In the genomic region with DNA sequence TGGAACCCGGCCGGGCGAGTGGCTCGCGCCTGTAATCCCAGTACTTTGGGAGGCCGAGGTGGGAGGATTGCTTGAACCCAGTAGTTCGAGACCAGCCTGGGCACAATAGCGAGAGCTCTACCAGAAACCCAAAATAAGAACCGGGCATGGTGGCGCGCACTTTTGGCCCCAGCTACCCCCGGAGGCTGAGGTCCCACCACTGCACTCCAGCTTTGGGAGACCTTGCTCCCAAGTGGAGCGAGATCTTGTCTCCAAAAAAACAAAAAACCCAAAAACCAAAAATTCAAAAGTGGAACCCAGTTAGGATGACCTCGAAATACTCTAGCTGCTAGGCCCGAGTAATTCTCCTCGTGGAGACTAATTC, we compare ENCODE assay signal across 8 cellular contexts. TPM values are rescaled to one million over a fixed set of nuclear protein-coding genes. Genes with fewer than 3 reads are reported as not detected.
DNase-seq lines count a peak whose midpoint lies in the region; ATAC-seq and TF ChIP-seq lines count a peak whose summit lies in the region.

No MANE protein-coding gene starts in this region.

- H3K4me3 ChIP-seq in DOHH2 (ENCODE audit: low read length) (peak overlapping the region; percentile 95), Peyer's patch (peak overlapping the region; percentile 75 to 93 (median 89)), epithelial cell of proximal tubule (ENCODE audit: low read depth, low read length) (peak overlapping the region; percentile 90), parathyroid adenoma (ENCODE audit: low read depth, low read length) (peak overlapping the region; percentile 99)

- DNase-seq in Peyer's patch: no peak
- DNase-seq in epithelial cell of proximal tubule (ENCODE audit: low read depth): no peak
- DNase-seq in COLO668 (lab: John Stamatoyannopoulos, UW; ENCODE audit: unreplicated experiment): no peak
- DNase-seq in NCI-H2227 treated with DMSO at 0.1 percent for 48 hours (lab: John Stamatoyannopoulos, UW): no peak

- H3K9me2 ChIP-seq in DOHH2 (replicated peaks; ENCODE audit: control insufficient read depth, low read length): no peaks in the 10 kb centered on the region

- no peak for TF ChIP-seq CTCF in DOHH2 (IDR thresholded peaks at IDR 0.05; ENCODE audit: low read depth, low read length, poor library complexity, severe bottlenecking)
- TF ChIP-seq CTCF in Peyer's patch (IDR thresholded peaks at IDR 0.05): no peak
- TF ChIP-seq CTCF in epithelial cell of proximal tubule (conservative IDR thresholded peaks at IDR 0.05; ENCODE audit: low read depth, low read length): no peak
- TF ChIP-seq CTCF in parathyroid adenoma (IDR thresholded peaks at IDR 0.05): no peak

- H3K9me3 ChIP-seq in DOHH2 (ENCODE audit: control insufficient read depth, insufficient read depth, low read length): no peaks in the 10 kb centered on the region
- no peaks in the 10 kb centered on the region for H3K9me3 ChIP-seq in Peyer's patch
- H3K9me3 ChIP-seq in parathyroid adenoma (ENCODE audit: control insufficient read depth, low read length): no peaks in the 10 kb centered on the region

- no peak for TF ChIP-seq POLR2A in Peyer's patch (IDR thresholded peaks at IDR 0.05)

- H3K4me2 ChIP-seq in DOHH2 (ENCODE audit: low read length) (peak overlapping the region; percentile 88), parathyroid adenoma (ENCODE audit: low read length) (peak overlapping the region; percentile 100)

- H3K9ac ChIP-seq in parathyroid adenoma: peak overlapping the region; percentile 78

- peaks cover 42% of the 10 kb centered on the region for H3K79me2 ChIP-seq in DOHH2 (ENCODE audit: control insufficient read depth, low read length)
- peaks cover 36% of the 10 kb centered on the region for H3K79me2 ChIP-seq in parathyroid adenoma

- peak overlapping the region; percentile 91 for H2AFZ ChIP-seq in parathyroid adenoma

- H3K36me3 ChIP-seq in DOHH2 (ENCODE audit: control insufficient read depth, low read length) (peaks cover 29% of the 10 kb centered on the region), Peyer's patch (peaks cover 0 to 6% (median 0%) of the 10 kb centered on the region in 3 donors), parathyroid adenoma (ENCODE audit: control insufficient read depth, insufficient read depth, low read length) (no peaks in the 10 kb centered on the region)

- H3K27me3 ChIP-seq in DOHH2 (ENCODE audit: control insufficient read depth, low read length): no peaks in the 10 kb centered on the region
- no peaks in the 10 kb centered on the region for H3K27me3 ChIP-seq in Peyer's patch
- no peaks in the 10 kb centered on the region for H3K27me3 ChIP-seq in parathyroid adenoma (ENCODE audit: control insufficient read depth, insufficient read depth, low read length)

- H4K20me1 ChIP-seq in DOHH2 (ENCODE audit: control insufficient read depth, insufficient read depth, low read depth, low read length): peaks cover 6% of the 10 kb centered on the region; the same call in 1 of the 2 replicates

- H3K27ac ChIP-seq in DOHH2 (ENCODE audit: low read depth, low read length) (peak overlapping the region; percentile 61; the same call in 1 of the 2 replicates), Peyer's patch (peak overlapping the region; percentile 93 to 97 (median 96)), parathyroid adenoma (peak overlapping the region; percentile 98)

- H3F3A ChIP-seq in DOHH2 (ENCODE audit: control insufficient read depth, insufficient read depth): peaks cover 6% of the 10 kb centered on the region

- H3K4me1 ChIP-seq in DOHH2 (ENCODE audit: control insufficient read depth, low read length): peaks cover 31% of the 10 kb centered on the region
- H3K4me1 ChIP-seq in Peyer's patch: peaks cover 0 to 26% (median 2%) of the 10 kb centered on the region in 4 donors
- H3K4me1 ChIP-seq in parathyroid adenoma: peaks cover 14% of the 10 kb centered on the region

- ATAC-seq in GM21423 (IDR thresholded peaks at IDR 0.05; ENCODE audit: unreplicated experiment) (no peak), GM18861 (IDR thresholded peaks at IDR 0.05; ENCODE audit: unreplicated experiment) (no peak)

RNA-seq across cellular contexts. Expression of a gene that starts 0.8 kb away (rescaled TPM):
- total RNA-seq in Peyer's patch (10 to 100 TPM; 57.4 to 75.5 (median 63.3) TPM), epithelial cell of proximal tubule (40.4 and 46.2 TPM in 2 replicates)

RNA-seq across cellular contexts. Expression of a gene that starts 20.4 kb away (rescaled TPM):
- total RNA-seq in Peyer's patch (10 to 100 TPM; 24.8 to 53.6 (median 41.6) TPM), epithelial cell of proximal tubule (76.0 and 101 TPM in 2 replicates)

RNA-seq across cellular contexts. Expression of a gene that starts 26.5 kb away (rescaled TPM):
- total RNA-seq in Peyer's patch: not detected
- total RNA-seq in epithelial cell of proximal tubule: 0.51 TPM in 1 of 2 replicates, not detected in the other

RNA-seq across cellular contexts. Expression of a gene that starts 55.5 kb away (rescaled TPM):
- total RNA-seq in Peyer's patch (100 to 1,000 TPM in 1 of 4 donors, 10 to 100 TPM in 3; 13.2 to 125 (median 67.6) TPM), epithelial cell of proximal tubule (25.9 TPM in 2 replicates)
